ENCODE assay signal across 19 cellular contexts in the genomic region with DNA sequence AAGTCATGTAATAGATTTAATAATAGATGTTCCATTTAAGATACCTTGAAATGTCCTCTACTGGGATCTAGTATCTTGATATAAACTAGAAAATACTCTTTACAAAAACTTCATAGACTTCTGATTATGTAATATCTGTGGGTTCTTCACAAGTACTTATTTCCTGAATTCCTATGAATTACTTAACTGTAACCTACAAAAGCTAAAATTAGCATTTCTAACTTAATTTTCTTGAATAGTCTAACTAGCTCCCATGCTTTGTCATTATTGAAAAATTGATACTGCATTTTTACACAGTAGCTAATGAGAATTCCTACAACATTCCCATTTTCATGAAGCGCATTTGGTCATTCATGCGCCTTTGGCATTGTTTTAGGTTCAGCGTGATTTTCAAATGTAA.
"Had no signal": no experiment of that assay in that cellular context is flagged by ENCODE, and none has a peak within 500 bp of the region (broad histone marks: within the 10 kb centered on the region; RNA-seq: fewer than 3 reads in every experiment).

No MANE protein-coding gene starts in this region.

- DNase-seq: activated CD4-positive, alpha-beta memory T cell treated with anti-CD3 and anti-CD28 coated beads, Interleukin-2, amount 10 ng/mL, durations not matched to agents 7 days and 5 days; activated CD4-positive, alpha-beta T cell treated with anti-CD3 and anti-CD28 coated beads for 48 hours; activated CD4-positive, CD25-positive, alpha-beta regulatory T cell; activated CD8-positive, alpha-beta memory T cell treated with anti-CD3 and anti-CD28 coated beads, Interleukin-2, amount 10 ng/mL, durations not matched to agents 7 days and 5 days; activated naive CD4-positive, alpha-beta T cell; activated naive CD8-positive, alpha-beta T cell treated with anti-CD3 and anti-CD28 coated beads, Interleukin-2, amount 10 ng/mL, durations not matched to agents 7 days and 5 days; anterior cingulate cortex; brain microvascular endothelial cell; central memory CD4-positive, alpha-beta T cell; cortex of kidney; lower lobe of right lung; midbrain; nephron progenitor cell; stimulated activated CD4-positive, alpha-beta T cell treated with anti-CD3 and anti-CD28 coated beads, Interleukin-2, amount 100 ng/mL, for 24 hours; stimulated activated naive CD4-positive, alpha-beta T cell treated with Interleukin-2 at 50 U/mL for 16 hours; T-helper 9 cell; thyroid gland had no signal

- H3K4me3 ChIP-seq: esophagus muscularis mucosa, lower lobe of right lung, thyroid gland had no signal

- H3K36me3 ChIP-seq: brain microvascular endothelial cell, esophagus muscularis mucosa, lower lobe of right lung, thyroid gland had no signal

- H3K4me1 ChIP-seq: esophagus muscularis mucosa, lower lobe of right lung, thyroid gland had no signal

- H3K27ac ChIP-seq: brain microvascular endothelial cell, esophagus muscularis mucosa, lower lobe of right lung, thyroid gland had no signal

- H3K9me3 ChIP-seq: esophagus muscularis mucosa, lower lobe of right lung, thyroid gland had no signal

- ATAC-seq: activated CD8-positive, alpha-beta memory T cell treated with anti-CD3 and anti-CD28 coated beads, Interleukin-2, amount 10 ng/mL, durations not matched to agents 7 days and 5 days; activated T-helper 17 cell treated with anti-CD3 and anti-CD28 coated beads, Interleukin-2, amount 50 U/mL, for 72 hours; lower lobe of right lung had no signal

- H3K27me3 ChIP-seq: brain microvascular endothelial cell, esophagus muscularis mucosa, thyroid gland had no signal
